Comparison of ENCODE assay signal across 18 cellular contexts in the genomic region with DNA sequence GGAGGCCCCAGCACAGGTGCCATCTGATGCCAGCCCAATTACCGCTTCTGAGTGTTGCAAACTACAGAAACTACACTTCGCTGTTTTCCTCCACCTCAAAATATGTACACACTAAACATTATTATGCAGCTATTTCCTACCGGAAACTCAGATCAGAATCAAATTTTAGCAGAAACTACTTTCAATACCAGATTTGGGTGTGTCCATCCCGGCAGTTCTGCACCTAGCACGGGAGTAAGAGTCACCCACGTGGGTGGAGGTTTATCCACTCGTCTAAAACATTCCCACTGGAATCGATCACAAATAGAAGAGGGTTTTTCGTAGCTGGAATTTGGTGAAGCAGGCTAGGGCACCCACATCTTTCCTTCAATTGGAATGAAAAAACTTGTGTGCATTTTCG.
"Had no signal": no experiment of that assay in that cellular context is flagged by ENCODE, and none has a peak within 500 bp of the region (broad histone marks: within the 10 kb centered on the region; RNA-seq: fewer than 3 reads in every experiment).

No MANE protein-coding gene starts in this region.

- DNase-seq: activated CD4-positive, alpha-beta T cell treated with anti-CD3 and anti-CD28 coated beads, Interleukin-2, amount 50 U/mL, for 4 hours; activated CD4-positive, CD25-positive, alpha-beta regulatory T cell treated with anti-CD3 and anti-CD28 coated beads, Interleukin-2, amount 50 U/mL, for 72 hours; activated naive CD4-positive, alpha-beta T cell treated with Interleukin-2 at 50 U/mL for 16 hours; activated naive CD8-positive, alpha-beta T cell treated with anti-CD3 and anti-CD28 coated beads, Interleukin-2, amount 50 U/mL, for 24 hours; activated T-cell treated with anti-CD3 and anti-CD28 coated beads for 4 hours; aorta; effector memory CD4-positive, alpha-beta T cell; erythroblast; left ventricle myocardium inferior; pancreas; stimulated activated naive CD8-positive, alpha-beta T cell treated with anti-CD3 and anti-CD28 coated beads, Interleukin-15, amount 100 ng/mL, for 72 hours; T-helper 1 cell; T1000; upper lobe of right lung had no signal

- H3K9me3 ChIP-seq: left ventricle myocardium inferior, pancreas, testis, upper lobe of right lung had no signal

- H3K27ac ChIP-seq: left ventricle myocardium inferior, pancreas, testis, upper lobe of right lung had no signal

- ATAC-seq: activated naive CD8-positive, alpha-beta T cell treated with anti-CD3 and anti-CD28 coated beads, Interleukin-2, amount 50 U/mL, for 24 hours; activated T-helper 17 cell treated with anti-CD3 and anti-CD28 coated beads, Interleukin-2, amount 50 U/mL, for 72 hours; pancreas; sciatic nerve; stimulated activated naive CD8-positive, alpha-beta T cell treated with anti-CD3 and anti-CD28 coated beads, Interleukin-15, amount 100 ng/mL, for 72 hours; upper lobe of right lung had no signal

- H3K9me3 Mint-ChIP-seq: activated naive CD8-positive, alpha-beta T cell treated with anti-CD3 and anti-CD28 coated beads, Interleukin-2, amount 50 U/mL, for 24 hours; activated T-helper 17 cell treated with anti-CD3 and anti-CD28 coated beads, Interleukin-2, amount 50 U/mL, for 72 hours; dendritic cell treated with granulocyte-macrophage colony-stimulating factor and Interleukin-4, amounts not matched to agents 40 ng/mL and 50 ng/mL, for 4 days; stimulated activated naive CD8-positive, alpha-beta T cell treated with anti-CD3 and anti-CD28 coated beads, Interleukin-15, amount 100 ng/mL, for 72 hours had no signal

- H3K27ac Mint-ChIP-seq: activated naive CD8-positive, alpha-beta T cell treated with anti-CD3 and anti-CD28 coated beads, Interleukin-2, amount 50 U/mL, for 24 hours; activated T-helper 17 cell treated with anti-CD3 and anti-CD28 coated beads, Interleukin-2, amount 50 U/mL, for 72 hours; dendritic cell treated with granulocyte-macrophage colony-stimulating factor and Interleukin-4, amounts not matched to agents 40 ng/mL and 50 ng/mL, for 4 days; stimulated activated naive CD8-positive, alpha-beta T cell treated with anti-CD3 and anti-CD28 coated beads, Interleukin-15, amount 100 ng/mL, for 72 hours had no signal

- H3K4me3 Mint-ChIP-seq: activated naive CD8-positive, alpha-beta T cell treated with anti-CD3 and anti-CD28 coated beads, Interleukin-2, amount 50 U/mL, for 24 hours; activated T-helper 17 cell treated with anti-CD3 and anti-CD28 coated beads, Interleukin-2, amount 50 U/mL, for 72 hours; dendritic cell treated with granulocyte-macrophage colony-stimulating factor and Interleukin-4, amounts not matched to agents 40 ng/mL and 50 ng/mL, for 4 days; stimulated activated naive CD8-positive, alpha-beta T cell treated with anti-CD3 and anti-CD28 coated beads, Interleukin-15, amount 100 ng/mL, for 72 hours had no signal

- H3K4me1 ChIP-seq: left ventricle myocardium inferior, pancreas, upper lobe of right lung had no signal

- H3K27me3 ChIP-seq: pancreas, testis had no signal

- H3K4me1 Mint-ChIP-seq: activated naive CD8-positive, alpha-beta T cell treated with anti-CD3 and anti-CD28 coated beads, Interleukin-2, amount 50 U/mL, for 24 hours; activated T-helper 17 cell treated with anti-CD3 and anti-CD28 coated beads, Interleukin-2, amount 50 U/mL, for 72 hours; stimulated activated naive CD8-positive, alpha-beta T cell treated with anti-CD3 and anti-CD28 coated beads, Interleukin-15, amount 100 ng/mL, for 72 hours had no signal
